ENCODE assay signal across 13 cellular contexts in the genomic region with DNA sequence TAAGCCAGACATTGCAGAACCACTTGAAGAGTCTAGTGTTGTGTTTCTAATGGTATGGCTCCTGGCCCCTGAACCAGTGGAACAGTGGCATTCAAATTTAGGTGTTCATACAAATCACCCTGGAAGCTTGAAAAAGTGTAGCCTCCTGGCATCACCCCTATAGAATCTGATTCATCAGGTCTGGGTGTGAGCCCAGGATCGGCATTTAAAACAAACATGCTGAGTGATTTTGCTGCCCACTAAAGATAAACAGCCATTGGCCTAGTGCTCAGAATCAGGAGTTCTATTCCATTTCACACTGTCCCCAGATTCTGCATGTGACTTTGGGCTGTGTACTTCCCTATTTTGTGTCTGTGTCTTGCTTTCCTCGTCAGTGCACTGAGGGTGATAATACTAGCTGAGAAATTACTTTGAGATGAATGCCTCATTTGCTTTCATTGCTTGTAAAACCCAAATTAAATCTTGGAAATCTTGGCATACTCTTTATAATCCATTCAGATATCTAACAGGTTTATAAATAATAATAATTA.
"Had no signal": no experiment of that assay in that cellular context is flagged by ENCODE, and none has a peak within 500 bp of the region (broad histone marks: within the 10 kb centered on the region; RNA-seq: fewer than 3 reads in every experiment).

No MANE protein-coding gene starts in this region.

- H3K27ac ChIP-seq: cardiac muscle cell, hepatocyte, thyroid gland had no signal

- H3K9me3 Mint-ChIP-seq: activated naive CD4-positive, alpha-beta T cell treated with anti-CD3 and anti-CD28 coated beads for 36 hours; activated T-helper 2 cell treated with anti-CD3 and anti-CD28 coated beads, Interferon-gamma antibody, Interleukin-2, Interleukin-4, amounts not matched to agents 10 μg/mL and 5 μg/mL and 100 μg/mL, durations not matched to agents 14 hours and 24 hours and 36 hours; stimulated activated effector memory CD8-positive, alpha-beta T cell treated with anti-CD3 and anti-CD28 coated beads, Interleukin-12 subunit alpha, Interleukin-12 subunit beta, amount 100 ng/mL, for 72 hours had no signal

- H3K4me3 ChIP-seq: cardiac muscle cell, hepatocyte, mucosa of descending colon, thyroid gland had no signal

- H3K36me3 ChIP-seq: cardiac muscle cell, thyroid gland had no signal

- H3K4me2 ChIP-seq: hepatocyte had no signal

- H3K27me3 ChIP-seq: cardiac muscle cell, hepatocyte, thyroid gland had no signal

- DNase-seq: activated CD4-positive, CD25-positive, alpha-beta regulatory T cell treated with anti-CD3 and anti-CD28 coated beads, Interleukin-2, amount 50 U/mL, for 72 hours; activated naive CD4-positive, alpha-beta T cell treated with anti-CD3 and anti-CD28 coated beads for 36 hours; islet precursor cell; mucosa of descending colon; natural killer cell; nucleus accumbens; thyroid gland had no signal

- H3K4me3 Mint-ChIP-seq: activated naive CD4-positive, alpha-beta T cell treated with anti-CD3 and anti-CD28 coated beads for 36 hours; natural killer cell; stimulated activated effector memory CD8-positive, alpha-beta T cell treated with anti-CD3 and anti-CD28 coated beads, Interleukin-12 subunit alpha, Interleukin-12 subunit beta, amount 100 ng/mL, for 72 hours had no signal

- H3K36me3 Mint-ChIP-seq: natural killer cell; stimulated activated effector memory CD8-positive, alpha-beta T cell treated with anti-CD3 and anti-CD28 coated beads, Interleukin-12 subunit alpha, Interleukin-12 subunit beta, amount 100 ng/mL, for 72 hours had no signal

- H3K27ac Mint-ChIP-seq: activated naive CD4-positive, alpha-beta T cell treated with anti-CD3 and anti-CD28 coated beads for 36 hours; activated T-helper 2 cell treated with anti-CD3 and anti-CD28 coated beads, Interferon-gamma antibody, Interleukin-2, Interleukin-4, amounts not matched to agents 10 μg/mL and 5 μg/mL and 100 μg/mL, durations not matched to agents 14 hours and 24 hours and 36 hours; natural killer cell; stimulated activated effector memory CD8-positive, alpha-beta T cell treated with anti-CD3 and anti-CD28 coated beads, Interleukin-12 subunit alpha, Interleukin-12 subunit beta, amount 100 ng/mL, for 72 hours had no signal

- FAIRE-seq: astrocyte, urothelium cell line had no signal

- H3K79me2 ChIP-seq: hepatocyte had no signal

- ATAC-seq: mucosa of descending colon; natural killer cell; stimulated activated effector memory CD8-positive, alpha-beta T cell treated with anti-CD3 and anti-CD28 coated beads, Interleukin-12 subunit alpha, Interleukin-12 subunit beta, amount 100 ng/mL, for 72 hours had no signal

- H3K9me3 ChIP-seq: mucosa of descending colon, thyroid gland had no signal

- H3K4me1 ChIP-seq: thyroid gland had no signal

- H3K4me1 Mint-ChIP-seq: natural killer cell; stimulated activated effector memory CD8-positive, alpha-beta T cell treated with anti-CD3 and anti-CD28 coated beads, Interleukin-12 subunit alpha, Interleukin-12 subunit beta, amount 100 ng/mL, for 72 hours had no signal

- H2AFZ ChIP-seq: hepatocyte had no signal
